ENCODE assay signal across 2 cellular contexts in genomic region chr7:150359007-150359917, GRCh38.
TF ChIP-seq lines count a peak whose summit lies in the region.

No MANE protein-coding gene starts in this region.

TF ChIP-seq in HEK293, 187 proteins besides CTCF, POLR2A, EP300 and RAD21:
- TF ChIP-seq ZNF266 (tag by site-specific recombination; IDR thresholded peaks at IDR 0.05; ENCODE audit: low read depth) (peak; percentile 39; the same call in 1 of the 2 replicates), ZNF146 (tag by site-specific recombination; IDR thresholded peaks at IDR 0.05) (0 out of 2 replicates have a peak, but pooled peaks have one; percentile 6), ZNF704 (tag by site-specific recombination; IDR thresholded peaks at IDR 0.05) (no peak), ZBTB26 (tag by site-specific recombination; optimal IDR thresholded peaks at IDR 0.05) (peak; percentile 13), ZNF473 (tag by site-specific recombination; IDR thresholded peaks at IDR 0.05) (0 out of 2 replicates have a peak, but pooled peaks have one; percentile 23), ZNF2 (tag by site-specific recombination; IDR thresholded peaks at IDR 0.05) (peak; percentile 41; the same call in 1 of the 2 replicates), GLI4 (tag by site-specific recombination; IDR thresholded peaks at IDR 0.05) (0 out of 2 replicates have a peak, but pooled peaks have one; percentile 42), ZNF768 (tag by site-specific recombination; IDR thresholded peaks at IDR 0.05) (no peak), ZSCAN4 (tag by site-specific recombination; IDR thresholded peaks at IDR 0.05) (peak; percentile 19; the same call in 1 of the 2 replicates), KLF17 (tag by site-specific recombination; IDR thresholded peaks at IDR 0.05) (no peak), ZNF670 (tag by site-specific recombination; IDR thresholded peaks at IDR 0.05; ENCODE audit: low read depth) (0 out of 2 replicates have a peak, but pooled peaks have one; percentile 55), ZNF391 (tag by site-specific recombination; IDR thresholded peaks at IDR 0.05; ENCODE audit: borderline replicate concordance, low read depth) (0 out of 2 replicates have a peak, but pooled peaks have one; percentile 18), ZNF18 (tag by site-specific recombination; IDR thresholded peaks at IDR 0.05) (peak; percentile 24; the same call in 1 of the 2 replicates), ZBTB11 (tag by site-specific recombination; conservative IDR thresholded peaks at IDR 0.05; ENCODE audit: low read depth) (no peak), ZNF843 (tag by site-specific recombination; IDR thresholded peaks at IDR 0.05) (no peak), EGR2 (tag by site-specific recombination; IDR thresholded peaks at IDR 0.05; ENCODE audit: low read depth) (peak; percentile 57), ZNF510 (tag by site-specific recombination; IDR thresholded peaks at IDR 0.05; ENCODE audit: insufficient replicate concordance) (no peak)
TF ChIP-seq in HEK293: peak in this region for 11.

TF ChIP-seq in GM12878, 131 proteins besides CTCF, POLR2A, EP300 and RAD21:
- TF ChIP-seq HDGF (IDR thresholded peaks at IDR 0.05) (0 out of 2 replicates have a peak, but pooled peaks have one; percentile 37), SUPT20H (IDR thresholded peaks at IDR 0.05; ENCODE audit: borderline replicate concordance, control insufficient read depth, low read depth, low read length) (no peak), RBBP5 (conservative IDR thresholded peaks at IDR 0.05) (no peak), RUNX3 (IDR thresholded peaks at IDR 0.05; ENCODE audit: low read length) (peak; percentile 8; the same call in 1 of the 2 replicates), NBN (IDR thresholded peaks at IDR 0.05) (0 out of 2 replicates have a peak, but pooled peaks have one; percentile 11)
